ENCODE assay signal across 17 cellular contexts in the genomic region with DNA sequence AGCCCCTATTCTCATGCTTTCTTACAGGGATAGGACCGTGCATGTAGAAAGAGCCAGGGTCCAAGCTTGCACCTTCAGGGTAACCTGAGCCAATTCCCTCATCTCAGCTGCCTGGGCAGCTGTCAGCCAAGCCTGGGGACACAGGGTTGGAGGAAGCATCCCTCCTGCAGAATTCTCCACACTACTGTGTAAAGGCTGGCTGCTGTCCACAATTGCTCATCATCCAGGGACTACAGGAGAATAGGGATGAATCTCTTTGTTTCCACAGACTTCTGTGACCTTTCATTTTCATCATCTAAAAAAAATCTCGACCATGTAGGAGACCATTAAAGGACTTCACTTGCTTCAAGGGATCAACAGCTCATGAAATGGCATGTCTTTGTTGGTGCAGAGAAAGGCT.
"Had no signal": no experiment of that assay in that cellular context is flagged by ENCODE, and none has a peak within 500 bp of the region (broad histone marks: within the 10 kb centered on the region; RNA-seq: fewer than 3 reads in every experiment).

No MANE protein-coding gene starts in this region.

- H3K4me1 ChIP-seq: gastrocnemius medialis, psoas muscle, sigmoid colon, uterus had no signal

- H3K36me3 ChIP-seq: gastrocnemius medialis, heart right ventricle, sigmoid colon, tibial artery, upper lobe of left lung, uterus had no signal

- H3K27me3 ChIP-seq: gastrocnemius medialis, heart right ventricle, sigmoid colon, tibial artery, upper lobe of left lung, uterus had no signal

- H3K9me3 ChIP-seq: gastrocnemius medialis, psoas muscle, sigmoid colon, tibial artery, upper lobe of left lung, uterus had no signal

- ATAC-seq: gastrocnemius medialis; heart right ventricle; left lobe of liver; natural killer cell treated with Interleukin-12 subunit alpha and Interleukin-12 subunit beta and Interleukin-15 and Interleukin-18, amount 100 ng/mL, for 72 hours; psoas muscle had no signal

- H3K4me3 ChIP-seq: gastrocnemius medialis, heart right ventricle, psoas muscle, sigmoid colon, tibial artery, upper lobe of left lung, uterus had no signal

- DNase-seq: cerebellar nuclear complex; gastrocnemius medialis; heart right ventricle; hypothalamus; islet precursor cell; mammary epithelial cell; midbrain; psoas muscle; sigmoid colon; small intestine; stimulated activated CD4-positive, alpha-beta T cell treated with anti-CD3 and anti-CD28 coated beads, Interleukin-12 subunit alpha, Interleukin-12 subunit beta, amount 100 ng/mL, for 4 hours; stimulated activated naive CD4-positive, alpha-beta T cell treated with Interleukin-2 at 50 U/mL for 16 hours; tibial artery; upper lobe of left lung; uterus had no signal

- H3K27ac ChIP-seq: gastrocnemius medialis, heart right ventricle, psoas muscle, sigmoid colon, tibial artery, upper lobe of left lung, uterus had no signal
